Comparison of ENCODE assay signal across 25 cellular contexts in the genomic region with DNA sequence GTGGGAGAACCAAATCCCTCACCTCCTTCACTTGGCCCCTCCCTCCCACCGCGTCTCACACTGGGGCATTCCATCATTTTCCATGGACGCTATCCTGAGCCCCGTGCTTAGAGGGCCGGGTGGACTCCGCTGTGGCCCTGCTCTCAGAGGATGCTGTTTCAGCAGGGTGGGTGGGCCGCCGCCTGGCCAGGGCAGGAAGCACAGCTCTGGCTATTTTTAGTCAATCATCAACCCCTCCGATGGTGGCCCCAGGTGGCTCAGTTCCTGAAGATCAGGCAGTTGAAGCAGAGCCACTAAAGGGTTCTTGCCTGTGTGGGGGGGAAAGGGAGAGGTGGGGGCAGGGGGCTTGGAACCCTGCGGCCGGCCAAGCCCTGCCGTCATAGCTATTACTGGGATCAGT.
DNase-seq lines count a peak whose midpoint lies in the region; ATAC-seq and TF ChIP-seq lines count a peak whose summit lies in the region.
"Had no signal": no experiment of that assay in that cellular context is flagged by ENCODE, and none has a peak within 500 bp of the region (broad histone marks: within the 10 kb centered on the region; RNA-seq: fewer than 3 reads in every experiment).

No MANE protein-coding gene starts in this region.

- H3K4me3 Mint-ChIP-seq in glutamatergic neuron (ENCODE audit: unreplicated experiment): no peak overlapping the region
- H3K4me3 Mint-ChIP-seq in stimulated activated memory B cell treated with anti-CD40 and anti-IgM and Interleukin-4, amounts not matched to agents 10 μg/mL and 1 μg/mL and 100 μg/mL, for 72 hours: peak overlapping the region; percentile 23
- H3K4me3 Mint-ChIP-seq in activated T-helper 2 cell treated with anti-CD3 and anti-CD28 coated beads, Interferon-gamma antibody, Interleukin-2, Interleukin-4, amounts not matched to agents 10 μg/mL and 5 μg/mL and 100 μg/mL, durations not matched to agents 14 hours and 24 hours and 36 hours (ENCODE audit: low read depth): no peak overlapping the region
- H3K4me3 Mint-ChIP-seq: activated naive CD4-positive, alpha-beta T cell treated with anti-CD3 and anti-CD28 coated beads, Interleukin-2, amount 10 ng/mL, durations not matched to agents 7 days and 5 days; activated T-helper 1 cell treated with anti-CD3 and anti-CD28 coated beads, Interleukin-12 subunit alpha, Interleukin-12 subunit beta, Interleukin-2, Interleukin-4 antibody, amounts not matched to agents 30 ng/mL and 10 ng/mL and 1 ng/mL, durations not matched to agents 14 hours and 24 hours and 36 hours; CD4-positive, CD25-positive, alpha-beta regulatory T cell had no signal

- peaks cover 23% of the 10 kb centered on the region for H3K4me1 Mint-ChIP-seq in glutamatergic neuron (ENCODE audit: low read depth, unreplicated experiment)
- H3K4me1 Mint-ChIP-seq in stimulated activated memory B cell treated with anti-CD40 and anti-IgM and Interleukin-4, amounts not matched to agents 10 μg/mL and 1 μg/mL and 100 μg/mL, for 72 hours: peaks cover 54% of the 10 kb centered on the region
- no peaks in the 10 kb centered on the region for H3K4me1 Mint-ChIP-seq in activated T-helper 2 cell treated with anti-CD3 and anti-CD28 coated beads, Interferon-gamma antibody, Interleukin-2, Interleukin-4, amounts not matched to agents 10 μg/mL and 5 μg/mL and 100 μg/mL, durations not matched to agents 14 hours and 24 hours and 36 hours (ENCODE audit: low read depth)
- H3K4me1 Mint-ChIP-seq: activated naive CD4-positive, alpha-beta T cell treated with anti-CD3 and anti-CD28 coated beads, Interleukin-2, amount 10 ng/mL, durations not matched to agents 7 days and 5 days; CD4-positive, CD25-positive, alpha-beta regulatory T cell had no signal

- H3K27ac Mint-ChIP-seq in glutamatergic neuron (ENCODE audit: unreplicated experiment): no peak overlapping the region
- peak overlapping the region; percentile 62 for H3K27ac Mint-ChIP-seq in stimulated activated memory B cell treated with anti-CD40 and anti-IgM and Interleukin-4, amounts not matched to agents 10 μg/mL and 1 μg/mL and 100 μg/mL, for 72 hours
- no peak overlapping the region for H3K27ac Mint-ChIP-seq in activated T-helper 2 cell treated with anti-CD3 and anti-CD28 coated beads, Interferon-gamma antibody, Interleukin-2, Interleukin-4, amounts not matched to agents 10 μg/mL and 5 μg/mL and 100 μg/mL, durations not matched to agents 14 hours and 24 hours and 36 hours
- H3K27ac Mint-ChIP-seq: activated naive CD4-positive, alpha-beta T cell treated with anti-CD3 and anti-CD28 coated beads, Interleukin-2, amount 10 ng/mL, durations not matched to agents 7 days and 5 days; activated T-helper 1 cell treated with anti-CD3 and anti-CD28 coated beads, Interleukin-12 subunit alpha, Interleukin-12 subunit beta, Interleukin-2, Interleukin-4 antibody, amounts not matched to agents 30 ng/mL and 10 ng/mL and 1 ng/mL, durations not matched to agents 14 hours and 24 hours and 36 hours; CD4-positive, CD25-positive, alpha-beta regulatory T cell had no signal

- H3K9me3 Mint-ChIP-seq in glutamatergic neuron (ENCODE audit: unreplicated experiment): peaks cover 18% of the 10 kb centered on the region
- no peaks in the 10 kb centered on the region for H3K9me3 Mint-ChIP-seq in stimulated activated memory B cell treated with anti-CD40 and anti-IgM and Interleukin-4, amounts not matched to agents 10 μg/mL and 1 μg/mL and 100 μg/mL, for 72 hours
- no peaks in the 10 kb centered on the region for H3K9me3 Mint-ChIP-seq in activated T-helper 2 cell treated with anti-CD3 and anti-CD28 coated beads, Interferon-gamma antibody, Interleukin-2, Interleukin-4, amounts not matched to agents 10 μg/mL and 5 μg/mL and 100 μg/mL, durations not matched to agents 14 hours and 24 hours and 36 hours
- H3K9me3 Mint-ChIP-seq: activated naive CD4-positive, alpha-beta T cell treated with anti-CD3 and anti-CD28 coated beads, Interleukin-2, amount 10 ng/mL, durations not matched to agents 7 days and 5 days; activated T-helper 1 cell treated with anti-CD3 and anti-CD28 coated beads, Interleukin-12 subunit alpha, Interleukin-12 subunit beta, Interleukin-2, Interleukin-4 antibody, amounts not matched to agents 30 ng/mL and 10 ng/mL and 1 ng/mL, durations not matched to agents 14 hours and 24 hours and 36 hours; CD4-positive, CD25-positive, alpha-beta regulatory T cell had no signal

- CTCF ChIA-PET in HEK293T (lab: Yijun Ruan, JAX): no interaction called here

- peaks cover 14% of the 10 kb centered on the region for H3K27me3 Mint-ChIP-seq in glutamatergic neuron (ENCODE audit: unreplicated experiment)
- H3K27me3 Mint-ChIP-seq in stimulated activated memory B cell treated with anti-CD40 and anti-IgM and Interleukin-4, amounts not matched to agents 10 μg/mL and 1 μg/mL and 100 μg/mL, for 72 hours: peaks cover 46% of the 10 kb centered on the region
- H3K27me3 Mint-ChIP-seq in activated T-helper 2 cell treated with anti-CD3 and anti-CD28 coated beads, Interferon-gamma antibody, Interleukin-2, Interleukin-4, amounts not matched to agents 10 μg/mL and 5 μg/mL and 100 μg/mL, durations not matched to agents 14 hours and 24 hours and 36 hours (ENCODE audit: low read depth): no peaks in the 10 kb centered on the region

- POLR2A ChIA-PET in HEK293T (lab: Yijun Ruan, JAX): no interaction called here

- DNase-seq in ELF-1 (ENCODE audit: low read depth, low spot score) (peak; percentile 14), HEK293T (ENCODE audit: extremely low spot score) (peak; percentile 42), glutamatergic neuron (peak; percentile 40), NCI-H1417 treated with DMSO at 0.1 percent for 48 hours (lab: John Stamatoyannopoulos, UW) (no peak)
- no peak for DNase-seq in activated T-helper 2 cell treated with anti-CD3 and anti-CD28 coated beads, Interferon-gamma antibody, Interleukin-2, Interleukin-4, amounts not matched to agents 10 μg/mL and 5 μg/mL and 100 μg/mL, durations not matched to agents 14 hours and 24 hours and 36 hours (ENCODE audit: low spot score)
- DNase-seq: activated CD4-positive, alpha-beta T cell treated with anti-CD3 and anti-CD28 coated beads, Interleukin-2, amount 50 U/mL, for 4 hours; activated CD4-positive, CD25-positive, alpha-beta regulatory T cell; activated naive CD4-positive, alpha-beta T cell treated with anti-CD3 and anti-CD28 coated beads, Interleukin-2, amount 10 ng/mL, durations not matched to agents 7 days and 5 days; CD4-positive, CD25-positive, alpha-beta regulatory T cell; cerebellar nuclear complex; dorsolateral prefrontal cortex; gastrocnemius medialis; HCEC 1CT; mucosa of descending colon; NCI-H1436 treated with DMSO at 0.1 percent for 48 hours; NCI-H510A; NK-92 treated with Interleukin-12 subunit alpha and Interleukin-12 subunit beta, amount 100 ng/mL, for 24 hours; SHP77; stimulated activated CD4-positive, alpha-beta T cell treated with anti-CD3 and anti-CD28 coated beads, Interleukin-4, amount 100 ng/mL, for 1 hour; T1000; upper lobe of left lung had no signal

- peak; percentile 40 for ATAC-seq in stimulated activated memory B cell treated with anti-CD40 and anti-IgM and Interleukin-4, amounts not matched to agents 10 μg/mL and 1 μg/mL and 100 μg/mL, for 72 hours
- ATAC-seq in HG02973 (IDR thresholded peaks at IDR 0.05; ENCODE audit: unreplicated experiment): no peak
- ATAC-seq: mucosa of descending colon had no signal

- H3K36me3 Mint-ChIP-seq in glutamatergic neuron (ENCODE audit: unreplicated experiment): peaks cover 11% of the 10 kb centered on the region
- no peaks in the 10 kb centered on the region for H3K36me3 Mint-ChIP-seq in stimulated activated memory B cell treated with anti-CD40 and anti-IgM and Interleukin-4, amounts not matched to agents 10 μg/mL and 1 μg/mL and 100 μg/mL, for 72 hours
- H3K36me3 Mint-ChIP-seq in activated T-helper 2 cell treated with anti-CD3 and anti-CD28 coated beads, Interferon-gamma antibody, Interleukin-2, Interleukin-4, amounts not matched to agents 10 μg/mL and 5 μg/mL and 100 μg/mL, durations not matched to agents 14 hours and 24 hours and 36 hours (ENCODE audit: low read depth): no peaks in the 10 kb centered on the region
- H3K36me3 Mint-ChIP-seq: activated naive CD4-positive, alpha-beta T cell treated with anti-CD3 and anti-CD28 coated beads, Interleukin-2, amount 10 ng/mL, durations not matched to agents 7 days and 5 days; brain; CD4-positive, CD25-positive, alpha-beta regulatory T cell had no signal

- intact Hi-C loops in activated T-helper 2 cell treated with anti-CD3 and anti-CD28 coated beads, Interferon-gamma antibody, Interleukin-2, Interleukin-4, amounts not matched to agents 10 μg/mL and 5 μg/mL and 100 μg/mL, durations not matched to agents 14 hours and 24 hours and 36 hours (cut with micrococcal nuclease): no loop called here

- TF ChIP-seq CTCF in glutamatergic neuron (IDR thresholded peaks at IDR 0.05; ENCODE audit: partially characterized antibody, unreplicated experiment): no peak

TF ChIP-seq in HEK293T, 16 proteins besides CTCF, POLR2A, EP300 and RAD21:
- TF ChIP-seq LEF1 (IDR thresholded peaks at IDR 0.05; ENCODE audit: borderline replicate concordance): no peak
- no peak for TF ChIP-seq FOXM1 (IDR thresholded peaks at IDR 0.05; ENCODE audit: borderline replicate concordance)
- TF ChIP-seq TARDBP (IDR thresholded peaks at IDR 0.05): no peak
- TF ChIP-seq BHLHE40 (IDR thresholded peaks at IDR 0.05; ENCODE audit: borderline replicate concordance): no peak
- no peak for TF ChIP-seq FOXK2 (IDR thresholded peaks at IDR 0.05)
- TF ChIP-seq CTBP1 (IDR thresholded peaks at IDR 0.05; ENCODE audit: borderline replicate concordance): no peak
- no peak for TF ChIP-seq ARNT (IDR thresholded peaks at IDR 0.05)
- TF ChIP-seq FOXA1 (IDR thresholded peaks at IDR 0.05): no peak

Comparison
In these comparisons a context has a peak if more than half of its experiments do, and no peak if none do; other contexts are left out.
1. DNase-seq: peak in ELF-1 (single experiment), HEK293T (single experiment) and glutamatergic neuron (single experiment); none in activated T-helper 2 cell treated with anti-CD3 and anti-CD28 coated beads, Interferon-gamma antibody, Interleukin-2, Interleukin-4, amounts not matched to agents 10 μg/mL and 5 μg/mL and 100 μg/mL, durations not matched to agents 14 hours and 24 hours and 36 hours (single experiment) and NCI-H1417 treated with DMSO at 0.1 percent for 48 hours (single experiment).